ENCODE assay signal across 9 cellular contexts in the genomic region with DNA sequence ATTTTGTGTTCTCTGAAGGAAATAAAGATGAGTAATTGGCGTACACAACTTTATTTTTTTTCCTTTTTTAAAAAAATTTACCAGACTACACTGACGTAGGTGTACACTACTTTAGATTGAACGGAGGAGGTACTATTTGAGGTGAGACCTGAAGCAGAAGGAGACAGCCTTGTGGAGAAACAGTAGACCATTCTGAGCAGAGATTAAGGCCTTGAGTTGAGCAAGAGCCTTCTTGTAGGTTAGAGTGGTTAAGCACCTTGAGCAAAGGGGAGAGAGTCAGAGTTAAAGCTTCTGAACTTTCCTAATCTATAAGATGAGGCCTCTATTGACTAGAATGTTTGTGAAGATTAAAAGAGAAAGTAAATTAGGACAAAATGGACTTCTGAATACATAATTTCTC. TPM values are rescaled to one million over a fixed set of nuclear protein-coding genes. Genes with fewer than 3 reads are reported as not detected.
DNase-seq lines count a peak whose midpoint lies in the region; ATAC-seq and TF ChIP-seq lines count a peak whose summit lies in the region.
"Had no signal": no experiment of that assay in that cellular context is flagged by ENCODE, and none has a peak within 500 bp of the region (broad histone marks: within the 10 kb centered on the region; RNA-seq: fewer than 3 reads in every experiment).

No MANE protein-coding gene starts in this region.

- H3K36me3 ChIP-seq in HUES64 (ENCODE audit: insufficient read depth, low read length) (peaks cover 27% of the 10 kb centered on the region), brain microvascular endothelial cell (replicated peaks) (no peaks in the 10 kb centered on the region)

- intact Hi-C loops in CD4-positive, alpha-beta T cell (cut with DNase I, micrococcal nuclease), result loop anchor here (5.0 to 10.0 kb wide), 6 partner anchors 35 to 1133 kb away; partner anchors contain the start of genes HELB (in 1 of the 2), KICS2 (in 1 of the 2), LLPH (in 1 of the 2) and XPOT (in 1 of the 2)

- H3K27me3 ChIP-seq in CD4-positive, alpha-beta T cell (ENCODE audit: control insufficient read depth, insufficient read depth, low read length), result no peaks in the 10 kb centered on the region
- H3K27me3 ChIP-seq in HUES64 (ENCODE audit: insufficient read depth, low read length), result peaks cover 12% of the 10 kb centered on the region; the same call in 1 of the 2 replicates
- no peaks in the 10 kb centered on the region for H3K27me3 ChIP-seq in brain microvascular endothelial cell (replicated peaks)

- no peaks in the 10 kb centered on the region for H3K27me3 Mint-ChIP-seq in CD4-positive, alpha-beta T cell
- no peaks in the 10 kb centered on the region for H3K27me3 Mint-ChIP-seq in naive B cell

- H3K4me3 ChIP-seq in HUES64 (ENCODE audit: low read length) (peak overlapping the region; percentile 98), brain microvascular endothelial cell (ENCODE audit: low read depth, low read length) (peak overlapping the region; percentile 81)

- H3K27ac ChIP-seq in CD4-positive, alpha-beta T cell (ENCODE audit: low read depth, low read length), result no peak overlapping the region
- H3K27ac ChIP-seq in HUES64 (ENCODE audit: low read depth, low read length), result no peak overlapping the region
- H3K27ac ChIP-seq in brain microvascular endothelial cell, result no peak overlapping the region

- H3K4me1 Mint-ChIP-seq in CD4-positive, alpha-beta T cell (ENCODE audit: low read depth), result peaks cover 24% of the 10 kb centered on the region
- peaks cover 24 to 35% (median 25%) of the 10 kb centered on the region in 3 donors for H3K4me1 Mint-ChIP-seq in naive B cell

- 67% methylated on average over 2 of the region's 3 CpGs for whole genome bisulfite sequencing in HUES64

- no peaks in the 10 kb centered on the region for H3K9me3 Mint-ChIP-seq in CD4-positive, alpha-beta T cell
- no peaks in the 10 kb centered on the region for H3K9me3 Mint-ChIP-seq in naive B cell

- no peaks in the 10 kb centered on the region for H3K9me3 ChIP-seq in CD4-positive, alpha-beta T cell (ENCODE audit: control insufficient read depth, low read length)
- H3K9me3 ChIP-seq in HUES64 (ENCODE audit: insufficient read depth, low read depth, low read length), result no peaks in the 10 kb centered on the region

- peaks cover 38% of the 10 kb centered on the region for H3K36me3 Mint-ChIP-seq in CD4-positive, alpha-beta T cell (ENCODE audit: low read depth)
- no peaks in the 10 kb centered on the region for H3K36me3 Mint-ChIP-seq in naive B cell

- peak overlapping the region; percentile 99 for H3K27ac Mint-ChIP-seq in CD4-positive, alpha-beta T cell
- H3K27ac Mint-ChIP-seq in naive B cell, result peak overlapping the region in 3 of 6 donors; percentile 37 to 65 (median 40)

- TF ChIP-seq CTCF in CD4-positive, alpha-beta T cell (IDR thresholded peaks at IDR 0.05), result no peak
- TF ChIP-seq CTCF in brain microvascular endothelial cell (IDR thresholded peaks at IDR 0.05; ENCODE audit: low read depth, low read length, missing control alignments), result no peak
- TF ChIP-seq CTCF in GM13976 (IDR thresholded peaks at IDR 0.05; ENCODE audit: borderline replicate concordance, control extremely low read depth, extremely low read depth, insufficient read depth, missing control alignments), result no peak

- CTCF ChIA-PET in CD4-positive, alpha-beta T cell (lab: Charles Lee), result no interaction called here

- in situ Hi-C loops in brain microvascular endothelial cell (cut with HindIII; ENCODE audit: low pct_ligation_motif_present, low sequenced_read_pairs) (no loop called here), GM13976 (cut with MboI; ENCODE audit: low sequenced_read_pairs, unreplicated experiment) (no loop called here)

- H3K4me3 Mint-ChIP-seq in CD4-positive, alpha-beta T cell, result peak overlapping the region; percentile 84
- peak overlapping the region; percentile 64 to 100 (median 86) for H3K4me3 Mint-ChIP-seq in naive B cell

- H3K4me1 ChIP-seq in HUES64 (ENCODE audit: insufficient read depth, low read length), result peaks cover 29% of the 10 kb centered on the region

- peak; percentile 35 for ATAC-seq in CD4-positive, alpha-beta T cell (ENCODE audit: poor library complexity)
- no peak for ATAC-seq in naive B cell (ENCODE audit: low read depth in 2 of 2)
- no peak for ATAC-seq in GM19455 (IDR thresholded peaks at IDR 0.05; ENCODE audit: unreplicated experiment)
- ATAC-seq: HCT116 had no signal

- POLR2A ChIA-PET in CD4-positive, alpha-beta T cell (lab: Charles Lee), result interaction anchor here (1.2 kb wide), 1 partner anchor 16 kb away, joined by 3 read pairs; no protein-coding TSS in a partner anchor

- DNase-seq in CD4-positive, alpha-beta T cell, result no peak
- DNase-seq in brain microvascular endothelial cell (no peak), naive B cell (no peak), activated gamma-delta T cell (lab: John Stamatoyannopoulos, UW) (no peak), GM13976 (ENCODE audit: low spot score) (no peak), DMS153 (lab: John Stamatoyannopoulos, UW) (no peak)

- no peak overlapping the region for H3K9ac ChIP-seq in HUES64 (ENCODE audit: low read depth, low read length)

RNA-seq across cellular contexts. Expression of gene LEMD3, which starts 2.5 kb away (rescaled TPM):
- 10 to 100 TPM; 67.1 to 68.8 TPM for total RNA-seq in CD4-positive, alpha-beta T cell
- polyA plus RNA-seq in HUES64 (2013, experiment 1 of 2), result 19.3 TPM
- 16.0 TPM for polyA plus RNA-seq in HUES64 (2013, experiment 2 of 2)
- 10 to 100 TPM; 23.1 to 53.9 (median 41.2) TPM for polyA plus RNA-seq in naive B cell (ENCODE audit: low read depth in 6 of 6)

RNA-seq across cellular contexts. Expression of gene WIF1, which starts 50.8 kb away (rescaled TPM):
- total RNA-seq in CD4-positive, alpha-beta T cell, result not detected
- 1.5 TPM for polyA plus RNA-seq in HUES64 (2013, experiment 1 of 2)
- 1.4 TPM for polyA plus RNA-seq in HUES64 (2013, experiment 2 of 2)
- not detected for polyA plus RNA-seq in naive B cell (ENCODE audit: low read depth in 6 of 6)
